7 cellular contexts compared by ENCODE assay signal in the genomic region with DNA sequence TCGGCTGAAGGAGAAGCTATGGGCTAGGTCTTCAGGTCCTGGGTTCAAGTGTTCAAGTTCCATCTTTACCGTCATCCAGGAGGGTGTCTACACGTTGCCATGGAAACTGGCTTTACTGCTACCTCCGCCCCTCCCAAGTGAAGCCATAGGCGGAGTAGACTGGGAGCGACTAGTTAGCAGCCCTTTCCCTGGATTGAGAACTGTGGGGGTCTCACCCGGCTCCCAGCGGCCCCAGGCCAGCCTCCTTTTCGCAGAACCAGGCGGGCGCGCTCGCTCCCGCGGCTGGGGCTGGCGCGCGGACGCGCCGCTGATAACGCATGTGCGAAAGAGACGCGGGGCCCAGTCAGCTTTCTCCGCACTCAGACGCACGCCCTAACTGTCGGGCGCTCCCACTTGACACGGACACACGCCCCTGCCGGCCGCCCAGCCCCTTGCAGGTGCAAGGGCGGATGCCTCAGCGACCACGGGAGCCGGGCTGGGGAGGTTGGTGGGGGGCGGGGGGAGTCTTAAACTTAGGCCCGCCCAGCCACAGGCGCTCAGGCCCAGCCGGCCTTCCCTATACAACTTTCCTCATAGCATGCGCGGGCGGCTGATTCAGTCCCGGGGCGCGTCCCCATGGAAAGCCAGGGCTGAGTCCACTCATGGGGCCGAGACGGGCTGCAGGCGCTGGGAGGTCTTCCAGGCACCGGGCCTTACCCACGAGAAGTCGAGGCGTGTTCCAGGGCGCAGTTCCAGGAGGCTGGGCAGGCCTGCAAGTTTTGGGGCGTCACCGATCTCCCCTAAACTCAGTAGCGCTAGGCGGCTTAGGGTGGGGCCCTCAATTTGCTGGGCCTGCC. TPM values are rescaled to one million over a fixed set of nuclear protein-coding genes. Genes with fewer than 3 reads are reported as not detected.
A peak's percentile ranks its signal among the peaks of the same experiment; 100 is the strongest.
DNase-seq lines count a peak whose midpoint lies in the region; ATAC-seq and TF ChIP-seq lines count a peak whose summit lies in the region.

No MANE protein-coding gene starts in this region.

- 2% methylated on average over 60 of the region's 60 CpGs for WGBS in urinary bladder

- no peaks in the 10 kb centered on the region for H3K9me3 ChIP-seq in Panc1 (ENCODE audit: control insufficient read depth, insufficient read depth, low read depth, low read length)

- H3K9me3 Mint-ChIP-seq in osteocyte (ENCODE audit: unreplicated experiment), result no peaks in the 10 kb centered on the region

- peak overlapping the region; percentile 26 to 48 for H3K4me3 ChIP-seq in Panc1 (ENCODE audit: low read depth in 2 of 2, low read length in 2 of 2)
- H3K4me3 ChIP-seq in urinary bladder (ENCODE audit: low read depth, low read length), result peak overlapping the region; percentile 41

- peaks cover 10% of the 10 kb centered on the region for H3K4me1 Mint-ChIP-seq in osteocyte (ENCODE audit: unreplicated experiment)

- H3K27ac Mint-ChIP-seq in osteocyte (ENCODE audit: unreplicated experiment), result no peak overlapping the region

- in situ Hi-C loops in Panc1 (cut with HindIII; ENCODE audit: low pct_unique_long_range_greater_than_20kb, low sequenced_read_pairs), result no loop called here

- no peak for DNase-seq in Panc1 (ENCODE audit: low read depth, low spot score)
- peak; percentile 79 for DNase-seq in activated naive CD4-positive, alpha-beta T cell treated with Interleukin-2 at 50 U/mL for 16 hours
- peak; percentile 60 for DNase-seq in glomerular visceral epithelial cell (ENCODE audit: extremely low spot score)
- DNase-seq in osteocyte (ENCODE audit: extremely low spot score, unreplicated experiment), result no peak

- intact Hi-C loops in Panc1 (cut with micrococcal nuclease; ENCODE audit: unreplicated experiment), result no loop called here

- H3K27me3 Mint-ChIP-seq in osteocyte (ENCODE audit: unreplicated experiment), result peaks cover 11% of the 10 kb centered on the region

- TF ChIP-seq CTCF in GM12873 (IDR thresholded peaks at IDR 0.05; ENCODE audit: insufficient read depth, low read depth, low read length, missing control alignments) (peak; percentile 54), Panc1 (IDR thresholded peaks at IDR 0.05) (no peak), osteocyte (IDR thresholded peaks at IDR 0.05) (peak; percentile 54)

- no TSS peak for BruUV-seq in Panc1 (replicated peaks; lab: Mats Ljungman, UMichigan)

- ATAC-seq in HG03135 (IDR thresholded peaks at IDR 0.05; ENCODE audit: unreplicated experiment) (peak; percentile 85), Panc1 (peak; percentile 84)

- POLR2A ChIA-PET in Panc1 (lab: Charles Lee), result no interaction called here

- peak overlapping the region; percentile 48 for H3K4me3 Mint-ChIP-seq in osteocyte (ENCODE audit: unreplicated experiment)

- peaks cover 14% of the 10 kb centered on the region for H3K4me1 ChIP-seq in Panc1 (ENCODE audit: control insufficient read depth, insufficient read depth, low read length)
- H3K4me1 ChIP-seq in urinary bladder (ENCODE audit: insufficient read depth), result peaks cover 3% of the 10 kb centered on the region

- H3K27ac ChIP-seq in Panc1 (ENCODE audit: low read length) (peak overlapping the region; percentile 41; the same call in 1 of the 2 replicates), urinary bladder (ENCODE audit: low read depth) (no peak overlapping the region)

- no peaks in the 10 kb centered on the region for H3K27me3 ChIP-seq in Panc1 (ENCODE audit: control insufficient read depth, insufficient read depth, low read length)

- CTCF ChIA-PET in Panc1 (lab: Charles Lee), result interaction anchor here (0.6 kb wide), 1 partner anchor 652 kb away, joined by 5 read pairs; no protein-coding TSS in a partner anchor

- no peaks in the 10 kb centered on the region for H3K36me3 Mint-ChIP-seq in osteocyte (ENCODE audit: unreplicated experiment)

- no peaks in the 10 kb centered on the region for H3K36me3 ChIP-seq in Panc1 (ENCODE audit: control insufficient read depth, insufficient read depth, low read length)
- H3K36me3 ChIP-seq in urinary bladder (ENCODE audit: insufficient read depth), result no peaks in the 10 kb centered on the region

RNA-seq across cellular contexts. Expression of gene EFNA4, which starts 7.4 kb away (rescaled TPM):
- total RNA-seq in Panc1 (2021; ENCODE audit: unreplicated experiment) (8.0 TPM), osteocyte (10.1 and 12.4 TPM in 2 replicates), urinary bladder (7.5 TPM)
- polyA plus RNA-seq in Panc1 (2012; ENCODE audit: insufficient read length), result 6.9 TPM
- polyA plus RNA-seq in urinary bladder, result 8.1 TPM

RNA-seq across cellular contexts. Expression of gene EFNA3, which starts 7.7 kb away (rescaled TPM):
- total RNA-seq in Panc1 (2021; ENCODE audit: unreplicated experiment), result 2.3 TPM
- 6.0 TPM for polyA plus RNA-seq in Panc1 (2012; ENCODE audit: insufficient read length)
- 2.1 and 2.9 TPM in 2 replicates for total RNA-seq in osteocyte
- total RNA-seq in urinary bladder, result 1.2 TPM
- polyA plus RNA-seq in urinary bladder, result 2.3 TPM

RNA-seq across cellular contexts. Expression of gene ADAM15, which starts 19.8 kb away (rescaled TPM):
- total RNA-seq in Panc1 (2021; ENCODE audit: unreplicated experiment) (41.7 TPM), osteocyte (88.4 and 89.4 TPM in 2 replicates), urinary bladder (38.3 TPM)
- polyA plus RNA-seq in Panc1 (2012; ENCODE audit: insufficient read length), result 45.7 TPM
- polyA plus RNA-seq in urinary bladder, result 118 TPM

RNA-seq across cellular contexts. Expression of gene DCST1, which starts 37.3 kb away (rescaled TPM):
- total RNA-seq in Panc1 (2021; ENCODE audit: unreplicated experiment) (not detected), osteocyte (not detected in 2 replicates), urinary bladder (not detected)
- not detected for polyA plus RNA-seq in Panc1 (2012; ENCODE audit: insufficient read length)
- not detected for polyA plus RNA-seq in urinary bladder

RNA-seq across cellular contexts. Expression of gene DCST2, which starts 37.4 kb away (rescaled TPM):
- total RNA-seq in Panc1 (2021; ENCODE audit: unreplicated experiment) (0.13 TPM), osteocyte (0.75 and 1.0 TPM in 2 replicates), urinary bladder (0.53 TPM)
- not detected for polyA plus RNA-seq in Panc1 (2012; ENCODE audit: insufficient read length)
- polyA plus RNA-seq in urinary bladder, result 1.2 TPM

Comparison
In these comparisons a context has a peak if more than half of its experiments do, and no peak if none do; other contexts are left out.
1. DNase-seq: peak in activated naive CD4-positive, alpha-beta T cell treated with Interleukin-2 at 50 U/mL for 16 hours (single experiment) and glomerular visceral epithelial cell (single experiment); none in Panc1 (single experiment) and osteocyte (single experiment).